Comparison of ENCODE assay signal across 15 cellular contexts in the genomic region with DNA sequence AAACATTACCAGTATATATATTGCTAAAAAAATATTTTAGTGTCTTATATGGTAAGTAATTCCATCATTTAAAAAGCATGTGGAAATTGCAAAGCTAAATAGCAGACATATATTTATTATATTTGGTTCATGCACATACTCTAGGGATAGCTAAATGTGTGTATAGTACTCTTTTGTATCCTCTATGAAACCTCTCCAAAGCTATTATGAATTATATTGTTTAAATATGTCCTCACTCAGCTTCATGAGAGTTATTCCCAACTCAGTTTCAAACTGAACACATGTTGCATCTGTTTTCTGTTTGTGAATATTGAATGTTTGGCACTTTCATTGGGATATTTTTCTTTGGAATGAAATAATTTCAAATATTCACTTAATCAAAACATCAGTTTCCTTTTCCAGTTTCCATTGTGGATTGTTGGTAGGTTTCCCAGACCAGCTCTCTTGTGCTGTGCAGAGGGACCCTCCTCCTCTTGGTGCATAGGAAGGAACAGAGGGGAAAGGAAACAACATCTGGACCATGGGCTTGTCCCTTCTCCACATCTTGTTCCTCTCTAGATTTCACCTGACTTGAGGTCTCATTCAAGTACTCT.
"Had no signal": no experiment of that assay in that cellular context is flagged by ENCODE, and none has a peak within 500 bp of the region (broad histone marks: within the 10 kb centered on the region; RNA-seq: fewer than 3 reads in every experiment).

No MANE protein-coding gene starts in this region.

- DNase-seq: activated CD4-positive, alpha-beta T cell treated with anti-CD3 and anti-CD28 coated beads, Interleukin-2, amount 50 U/mL, for 4 hours; activated gamma-delta T cell; effector memory CD8-positive, alpha-beta T cell; natural killer cell; posterior cingulate gyrus; stimulated activated CD4-positive, alpha-beta T cell treated with anti-CD3 and anti-CD28 coated beads, Interleukin-2, amount 100 ng/mL, for 24 hours; stimulated activated naive CD8-positive, alpha-beta T cell treated with anti-CD3 and anti-CD28 coated beads, Interleukin-15, Interleukin-2, amounts not matched to agents 100 U/mL and 50 U/mL, for 24 hours; substantia nigra; tibial artery had no signal

- ATAC-seq: activated naive CD4-positive, alpha-beta T cell treated with anti-CD3 and anti-CD28 coated beads, Interleukin-2, amount 50 U/mL, for 72 hours; effector memory CD8-positive, alpha-beta T cell; natural killer cell; stimulated activated naive CD8-positive, alpha-beta T cell treated with anti-CD3 and anti-CD28 coated beads, Interleukin-15, Interleukin-2, amounts not matched to agents 100 U/mL and 50 U/mL, for 24 hours had no signal

- H3K27ac ChIP-seq: epithelial cell of prostate, neutrophil, tibial artery had no signal

- H3K36me3 ChIP-seq: neutrophil, tibial artery had no signal

- H3K9me3 ChIP-seq: neutrophil had no signal

- H3K4me3 ChIP-seq: tibial artery had no signal

- H3K27me3 ChIP-seq: neutrophil, tibial artery had no signal

- FAIRE-seq: bronchial epithelial cell, TTC549, urothelium cell line had no signal
